10 cellular contexts compared by ENCODE assay signal in genomic region chr7:27994639-27995038, GRCh38.
DNase-seq lines count a peak whose midpoint lies in the region; ATAC-seq and TF ChIP-seq lines count a peak whose summit lies in the region.
"Had no signal": no experiment of that assay in that cellular context is flagged by ENCODE, and none has a peak within 500 bp of the region (broad histone marks: within the 10 kb centered on the region; RNA-seq: fewer than 3 reads in every experiment).

No MANE protein-coding gene starts in this region.

- H3F3A ChIP-seq in PC-3 (ENCODE audit: low read length, unreplicated experiment): no peaks in the 10 kb centered on the region

- H3K9ac ChIP-seq in PC-3 (ENCODE audit: low read length): no peak overlapping the region

- no peak overlapping the region for H3K4me3 ChIP-seq in BE2C (ENCODE audit: low read depth, low read length)
- no peak overlapping the region for H3K4me3 ChIP-seq in PC-3 (ENCODE audit: low read length)
- H3K4me3 ChIP-seq: thoracic aorta had no signal

- H3K9me2 ChIP-seq in PC-3 (replicated peaks; ENCODE audit: low read length): no peaks in the 10 kb centered on the region

- H2AFZ ChIP-seq in PC-3 (ENCODE audit: low read length): no peak overlapping the region

- H4K20me1 ChIP-seq in PC-3 (ENCODE audit: low read length): no peaks in the 10 kb centered on the region

- peak; percentile 97 for ATAC-seq in PC-3
- ATAC-seq in GM18870 (IDR thresholded peaks at IDR 0.05; ENCODE audit: unreplicated experiment): no peak
- ATAC-seq in HG03521 (IDR thresholded peaks at IDR 0.05; ENCODE audit: unreplicated experiment): no peak

- DNase-seq in BE2C (peak; percentile 57), HS-5 (ENCODE audit: low read depth) (peak; percentile 32), PC-3 (peak; percentile 55), islet precursor cell (peak; percentile 61), middle frontal gyrus (ENCODE audit: extremely low spot score, low spot score) (no peak), hippocampal formation (lab: John Stamatoyannopoulos, UW) (no peak)
- DNase-seq: activated naive CD4-positive, alpha-beta T cell treated with anti-CD3 and anti-CD28 coated beads for 36 hours had no signal

- no peaks in the 10 kb centered on the region for H3K79me2 ChIP-seq in PC-3 (ENCODE audit: low read length)

- no peaks in the 10 kb centered on the region for H3K27me3 ChIP-seq in BE2C
- H3K27me3 ChIP-seq in PC-3 (ENCODE audit: low read length): no peaks in the 10 kb centered on the region

- no peak overlapping the region for H3K4me2 ChIP-seq in PC-3 (ENCODE audit: low read length)

- H3K4me1 ChIP-seq in BE2C (peaks cover 12% of the 10 kb centered on the region), PC-3 (ENCODE audit: insufficient read depth, low read length) (peaks cover 11% of the 10 kb centered on the region)

- CTCF ChIA-PET in PC-3 (lab: Charles Lee): no interaction called here

- BruUV-seq in PC-3 (replicated peaks; lab: Mats Ljungman, UMichigan): no TSS peak

- 0 out of 2 replicates have a peak, but pooled peaks cover 3% of the 10 kb centered on the region for H3K9me3 ChIP-seq in BE2C
- no peaks in the 10 kb centered on the region for H3K9me3 ChIP-seq in PC-3 (ENCODE audit: low read length)
- H3K9me3 ChIP-seq: thoracic aorta had no signal

- intact Hi-C loops in PC-3 (cut with micrococcal nuclease): no loop called here

- H3K36me3 ChIP-seq in BE2C (peaks cover 9% of the 10 kb centered on the region; the same call in 1 of the 2 replicates), PC-3 (ENCODE audit: low read depth, low read length) (no peaks in the 10 kb centered on the region)
- H3K36me3 ChIP-seq: thoracic aorta had no signal

- no peak overlapping the region for H3K27ac ChIP-seq in PC-3 (ENCODE audit: low read length)
- H3K27ac ChIP-seq: thoracic aorta had no signal

- POLR2A ChIA-PET in PC-3 (lab: Charles Lee; ENCODE audit: unreplicated experiment): no interaction called here

- no peak for TF ChIP-seq CTCF in BE2C (IDR thresholded peaks at IDR 0.05; ENCODE audit: low read depth, low read length)
- no peak for TF ChIP-seq CTCF in PC-3 (conservative IDR thresholded peaks at IDR 0.05; ENCODE audit: low read depth, low read length)

Comparison
In these comparisons a context has a peak if more than half of its experiments do, and no peak if none do; other contexts are left out.
1. DNase-seq: peak in BE2C (single experiment), HS-5 (single experiment), PC-3 (single experiment) and islet precursor cell (single experiment); none in middle frontal gyrus (single experiment) and hippocampal formation (0 of 2).